18 cellular contexts compared by ENCODE assay signal in genomic region chr3:139218046-139218445, GRCh38.
DNase-seq lines count a peak whose midpoint lies in the region; ATAC-seq, FAIRE-seq and TF ChIP-seq lines count a peak whose summit lies in the region.
"Had no signal": no experiment of that assay in that cellular context is flagged by ENCODE, and none has a peak within 500 bp of the region (broad histone marks: within the 10 kb centered on the region; RNA-seq: fewer than 3 reads in every experiment).

No MANE protein-coding gene starts in this region.

- intact Hi-C loops in mammary epithelial cell (cut with micrococcal nuclease) (no loop called here), MCF 10A (cut with micrococcal nuclease) (no loop called here)

- H3K36me3 Mint-ChIP-seq in MCF 10A (ENCODE audit: insufficient read depth, unreplicated experiment): no peaks in the 10 kb centered on the region
- no peaks in the 10 kb centered on the region for H3K36me3 Mint-ChIP-seq in astrocyte (ENCODE audit: low read depth, unreplicated experiment)
- no peaks in the 10 kb centered on the region for H3K36me3 Mint-ChIP-seq in activated naive CD8-positive, alpha-beta T cell treated with anti-CD3 and anti-CD28 coated beads, Interleukin-2, amount 50 U/mL, for 24 hours (ENCODE audit: low read depth)
- H3K36me3 Mint-ChIP-seq: CD4-positive, alpha-beta memory T cell had no signal

- H3K4me3 ChIP-seq in mammary epithelial cell (replicated peaks in 1 of 3; ENCODE audit: insufficient read depth in 1 of 3, low read depth in 2 of 3, low read length in 3 of 3): no peak overlapping the region
- no peak overlapping the region for H3K4me3 ChIP-seq in astrocyte (ENCODE audit: insufficient read depth, low read depth, low read length)
- H3K4me3 ChIP-seq: GM23338 had no signal

- H4K20me1 ChIP-seq in mammary epithelial cell (ENCODE audit: insufficient read depth, low read length) (no peaks in the 10 kb centered on the region), astrocyte (ENCODE audit: insufficient read depth, low read length) (no peaks in the 10 kb centered on the region)

- peak overlapping the region; percentile 54 for H2AFZ ChIP-seq in mammary epithelial cell (ENCODE audit: low read depth, low read length)
- H2AFZ ChIP-seq in astrocyte (ENCODE audit: low read depth, low read length): no peak overlapping the region
- H2AFZ ChIP-seq: GM23338 had no signal

- H3K4me1 Mint-ChIP-seq in MCF 10A (ENCODE audit: insufficient read depth, unreplicated experiment) (no peaks in the 10 kb centered on the region), astrocyte (ENCODE audit: low read depth, unreplicated experiment) (peaks cover 23% of the 10 kb centered on the region)
- no peaks in the 10 kb centered on the region for H3K4me1 Mint-ChIP-seq in activated naive CD8-positive, alpha-beta T cell treated with anti-CD3 and anti-CD28 coated beads, Interleukin-2, amount 50 U/mL, for 24 hours
- H3K4me1 Mint-ChIP-seq: CD4-positive, alpha-beta memory T cell; GM23338 had no signal

- H3K9me3 ChIP-seq in mammary epithelial cell (replicated peaks; ENCODE audit: insufficient read depth, low read length): no peaks in the 10 kb centered on the region
- H3K9me3 ChIP-seq in astrocyte (ENCODE audit: insufficient read depth, low read depth, low read length): no peaks in the 10 kb centered on the region
- H3K9me3 ChIP-seq: BE2C had no signal

- H3K27me3 ChIP-seq in mammary epithelial cell (ENCODE audit: insufficient read depth, low read length): no peaks in the 10 kb centered on the region
- H3K27me3 ChIP-seq in astrocyte (ENCODE audit: insufficient read depth, low read length): peaks cover 3% of the 10 kb centered on the region

- POLR2A ChIA-PET in MCF 10A (lab: Yijun Ruan, JAX): no interaction called here

- no TSS peak for BruUV-seq in mammary epithelial cell (replicated peaks; lab: Mats Ljungman, UMichigan)
- no TSS peak for BruUV-seq in MCF 10A (replicated peaks; lab: Mats Ljungman, UMichigan)

- H3K9ac ChIP-seq in mammary epithelial cell (ENCODE audit: insufficient read depth, low read length) (no peak overlapping the region), astrocyte (ENCODE audit: low read length) (no peak overlapping the region)

- H3K27ac Mint-ChIP-seq in MCF 10A (ENCODE audit: low read depth, unreplicated experiment) (no peak overlapping the region), astrocyte (ENCODE audit: unreplicated experiment) (peak overlapping the region; percentile 60)
- no peak overlapping the region for H3K27ac Mint-ChIP-seq in activated naive CD8-positive, alpha-beta T cell treated with anti-CD3 and anti-CD28 coated beads, Interleukin-2, amount 50 U/mL, for 24 hours
- H3K27ac Mint-ChIP-seq: CD4-positive, alpha-beta memory T cell; GM23338 had no signal

- in situ Hi-C loops in mammary epithelial cell (cut with MboI; ENCODE audit: low sequenced_read_pairs in 2 of 2): no loop called here

- TF ChIP-seq CTCF in mammary epithelial cell (conservative IDR thresholded peaks at IDR 0.05 in 1 of 2, IDR thresholded peaks at IDR 0.05 in 1 of 2; ENCODE audit: extremely low read depth in 1 of 2, insufficient read depth in 1 of 2, low read depth in 1 of 2, low read length in 2 of 2) (no peak), MCF 10A (IDR thresholded peaks at IDR 0.05; ENCODE audit: unreplicated experiment) (no peak), astrocyte (IDR thresholded peaks at IDR 0.05; ENCODE audit: insufficient read depth, low read depth, low read length) (no peak)

- H3K79me2 ChIP-seq in mammary epithelial cell (ENCODE audit: insufficient read depth, low read length) (no peaks in the 10 kb centered on the region), astrocyte (ENCODE audit: insufficient read depth, low read length) (no peaks in the 10 kb centered on the region)

- H3K4me3 Mint-ChIP-seq in MCF 10A (ENCODE audit: unreplicated experiment): no peak overlapping the region
- H3K4me3 Mint-ChIP-seq in astrocyte (ENCODE audit: unreplicated experiment): peak overlapping the region; percentile 0
- no peak overlapping the region for H3K4me3 Mint-ChIP-seq in activated naive CD8-positive, alpha-beta T cell treated with anti-CD3 and anti-CD28 coated beads, Interleukin-2, amount 50 U/mL, for 24 hours
- H3K4me3 Mint-ChIP-seq: CD4-positive, alpha-beta memory T cell; GM23338 had no signal

- dilution Hi-C loops in mammary epithelial cell (cut with HindIII; ENCODE audit: low sequenced_read_pairs): no loop called here

- no peaks in the 10 kb centered on the region for H3K27me3 Mint-ChIP-seq in MCF 10A (ENCODE audit: insufficient read depth, unreplicated experiment)
- peaks cover 26% of the 10 kb centered on the region for H3K27me3 Mint-ChIP-seq in astrocyte (ENCODE audit: low read depth, unreplicated experiment)
- peaks cover 11% of the 10 kb centered on the region for H3K27me3 Mint-ChIP-seq in activated naive CD8-positive, alpha-beta T cell treated with anti-CD3 and anti-CD28 coated beads, Interleukin-2, amount 50 U/mL, for 24 hours

- ATAC-seq in activated naive CD8-positive, alpha-beta T cell treated with anti-CD3 and anti-CD28 coated beads, Interleukin-2, amount 50 U/mL, for 24 hours: no peak
- ATAC-seq: GM23338, HepG2 had no signal

- H3K36me3 ChIP-seq in mammary epithelial cell (ENCODE audit: insufficient read depth, low read length) (no peaks in the 10 kb centered on the region), astrocyte (ENCODE audit: insufficient read depth, low read length) (no peaks in the 10 kb centered on the region)
- H3K36me3 ChIP-seq: BE2C had no signal

- no peak for FAIRE-seq in astrocyte (lab: Jason Lieb, UNC)
- FAIRE-seq: G401.6, GM12891, HepG2, HTR-8/SVneo had no signal

- H3K27ac ChIP-seq in mammary epithelial cell (ENCODE audit: insufficient read depth, low read depth, low read length) (no peak overlapping the region), astrocyte (ENCODE audit: low read depth, low read length) (no peak overlapping the region)
- H3K27ac ChIP-seq: C4-2B had no signal

- H3K4me1 ChIP-seq in mammary epithelial cell (ENCODE audit: insufficient read depth, low read length) (peaks cover 12% of the 10 kb centered on the region), astrocyte (ENCODE audit: insufficient read depth, low read length) (no peaks in the 10 kb centered on the region)
- H3K4me1 ChIP-seq: BE2C had no signal

- H3K4me2 ChIP-seq in mammary epithelial cell (ENCODE audit: insufficient read depth, low read depth, low read length) (no peak overlapping the region), astrocyte (ENCODE audit: low read length) (no peak overlapping the region)
- H3K4me2 ChIP-seq: GM23338 had no signal

- CTCF ChIA-PET in mammary epithelial cell (lab: Charles Lee; ENCODE audit: low non-redundant PET): no interaction called here
- CTCF ChIA-PET in MCF 10A (lab: Yijun Ruan, JAX): no interaction called here

- no peaks in the 10 kb centered on the region for H3K9me3 Mint-ChIP-seq in MCF 10A (ENCODE audit: unreplicated experiment)
- H3K9me3 Mint-ChIP-seq in astrocyte (ENCODE audit: unreplicated experiment): peaks cover 1% of the 10 kb centered on the region
- no peaks in the 10 kb centered on the region for H3K9me3 Mint-ChIP-seq in activated naive CD8-positive, alpha-beta T cell treated with anti-CD3 and anti-CD28 coated beads, Interleukin-2, amount 50 U/mL, for 24 hours
- H3K9me3 Mint-ChIP-seq: GM23338 had no signal

- peak; percentile 42 for DNase-seq in mammary epithelial cell
- no peak for DNase-seq in MCF 10A (ENCODE audit: unreplicated experiment)
- DNase-seq in astrocyte (ENCODE audit: low read depth): peak; percentile 42
- DNase-seq in islet precursor cell: peak; percentile 11
- DNase-seq in activated naive CD8-positive, alpha-beta T cell treated with anti-CD3 and anti-CD28 coated beads, Interleukin-2, amount 50 U/mL, for 24 hours: no peak
- no peak for DNase-seq in EL
- no peak for DNase-seq in medulla oblongata (ENCODE audit: extremely low spot score)
- DNase-seq: ACHN; BE2C; CD4-positive, alpha-beta memory T cell; DMS79; H7 had no signal

- 30% methylated on average over 2 of the region's 2 CpGs for WGBS in mammary epithelial cell (ENCODE audit: low coverage, missing lambda C conversion rate)

Comparison
In these comparisons a context has a peak if more than half of its experiments do, and no peak if none do; other contexts are left out.
1. DNase-seq: peak in mammary epithelial cell (single experiment), astrocyte (single experiment) and islet precursor cell (single experiment); none in MCF 10A (single experiment), activated naive CD8-positive, alpha-beta T cell treated with anti-CD3 and anti-CD28 coated beads, Interleukin-2, amount 50 U/mL, for 24 hours (single experiment), EL (single experiment) and medulla oblongata (single experiment).